21 cellular contexts compared by ENCODE assay signal in the genomic region with DNA sequence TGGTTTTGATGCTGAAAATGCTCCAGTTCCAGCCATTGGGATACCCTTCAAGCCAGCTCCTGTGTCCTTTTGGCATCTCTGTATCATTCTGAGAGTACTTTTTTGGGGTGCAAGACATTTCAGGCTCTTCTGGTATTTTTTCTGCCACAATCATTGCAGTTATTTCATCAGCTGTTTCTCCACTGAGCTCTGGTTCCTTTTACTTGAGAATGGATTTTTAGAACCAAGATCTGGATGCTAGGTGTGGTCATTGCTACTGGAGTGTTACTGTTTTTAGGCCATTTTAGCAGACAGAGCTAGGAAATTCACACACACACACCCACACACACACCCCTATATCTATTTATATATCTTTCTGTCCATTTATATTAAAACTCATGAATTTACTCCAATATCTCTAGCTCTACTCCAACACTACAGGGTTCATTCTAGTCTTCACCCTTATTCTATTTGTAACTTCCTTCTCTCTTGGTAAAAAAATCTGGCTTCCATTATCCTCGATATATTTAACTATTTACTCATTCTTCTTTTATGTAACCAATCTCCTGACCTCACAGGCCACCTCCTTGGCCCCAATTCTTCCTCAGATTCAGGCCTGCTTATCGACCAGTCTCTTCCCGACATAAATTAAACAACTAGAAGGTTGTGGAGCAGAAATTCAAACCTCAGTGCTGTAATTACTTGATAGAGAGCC. TPM values are rescaled to one million over a fixed set of nuclear protein-coding genes. Genes with fewer than 3 reads are reported as not detected.
A peak's percentile ranks its signal among the peaks of the same experiment; 100 is the strongest.
DNase-seq lines count a peak whose midpoint lies in the region; ATAC-seq and TF ChIP-seq lines count a peak whose summit lies in the region.
"Had no signal": no experiment of that assay in that cellular context is flagged by ENCODE, and none has a peak within 500 bp of the region (broad histone marks: within the 10 kb centered on the region; RNA-seq: fewer than 3 reads in every experiment).

No MANE protein-coding gene starts in this region.

- H3K27ac ChIP-seq in right cardiac atrium (ENCODE audit: low read length) (peak overlapping the region; percentile 13), heart right ventricle (peak overlapping the region in 3 of 10 donors; percentile 6 to 36 (median 12)), SK-N-MC (peak overlapping the region; percentile 75), subcutaneous abdominal adipose tissue (ENCODE audit: low read depth, low read length) (peak overlapping the region; percentile 22), suprapubic skin (no peak overlapping the region)

- H3K9me3 ChIP-seq in right cardiac atrium (ENCODE audit: control insufficient read depth, low read length) (no peaks in the 10 kb centered on the region), heart right ventricle (no peaks in the 10 kb centered on the region), SK-N-MC (ENCODE audit: low read depth, low read length) (no peaks in the 10 kb centered on the region), subcutaneous abdominal adipose tissue (ENCODE audit: control insufficient read depth in 5 of 5, low read length in 5 of 5) (no peaks in the 10 kb centered on the region), suprapubic skin (no peaks in the 10 kb centered on the region)
- H3K9me3 ChIP-seq: left lung, upper lobe of left lung had no signal

- H3K4me1 ChIP-seq in right cardiac atrium (ENCODE audit: control insufficient read depth, insufficient read depth, low read length), result peaks cover 12% of the 10 kb centered on the region
- H3K4me1 ChIP-seq in heart right ventricle, result peaks cover 10 to 51% (median 37%) of the 10 kb centered on the region in 9 donors
- H3K4me1 ChIP-seq in subcutaneous abdominal adipose tissue (ENCODE audit: control insufficient read depth in 5 of 5, insufficient read depth in 5 of 5, low read length in 5 of 5), result peaks cover 0 to 29% (median 26%) of the 10 kb centered on the region in 5 donors
- H3K4me1 ChIP-seq in suprapubic skin, result peaks cover 12% of the 10 kb centered on the region

- peaks cover 0 to under 1% (median 0%) of the 10 kb centered on the region in 9 donors for H3K36me3 ChIP-seq in heart right ventricle
- H3K36me3 ChIP-seq in SK-N-MC (ENCODE audit: insufficient read depth, low read length), result no peaks in the 10 kb centered on the region
- peaks cover 0 to 3% (median 2%) of the 10 kb centered on the region in 5 donors for H3K36me3 ChIP-seq in subcutaneous abdominal adipose tissue (ENCODE audit: control insufficient read depth in 5 of 5, insufficient read depth in 5 of 5, low read length in 5 of 5)
- no peaks in the 10 kb centered on the region for H3K36me3 ChIP-seq in suprapubic skin
- H3K36me3 ChIP-seq: left lung, upper lobe of left lung had no signal

- intact Hi-C loops in right cardiac atrium (cut with DNase I) (no loop called here), heart right ventricle (cut with DNase I) (no loop called here)

- H3K4me3 ChIP-seq in right cardiac atrium (ENCODE audit: low read length) (no peak overlapping the region), heart right ventricle (no peak overlapping the region), SK-N-MC (peak overlapping the region; percentile 46), fibroblast of mammary gland (ENCODE audit: control insufficient read depth, low read depth, low read length) (no peak overlapping the region), subcutaneous abdominal adipose tissue (ENCODE audit: low read depth in 1 of 5, low read length in 5 of 5) (no peak overlapping the region), suprapubic skin (no peak overlapping the region)
- H3K4me3 ChIP-seq: left lung, upper lobe of left lung had no signal

- no peak for TF ChIP-seq EP300 in suprapubic skin (IDR thresholded peaks at IDR 0.05)

- TF ChIP-seq CTCF in heart right ventricle (IDR thresholded peaks at IDR 0.05) (no peak), fibroblast of mammary gland (conservative IDR thresholded peaks at IDR 0.05; ENCODE audit: control insufficient read depth, insufficient read depth, low read depth, low read length) (no peak), suprapubic skin (IDR thresholded peaks at IDR 0.05) (no peak)

- ATAC-seq in right cardiac atrium (no peak), heart right ventricle (no peak)
- ATAC-seq: activated CD4-positive, CD25-positive, alpha-beta regulatory T cell treated with anti-CD3 and anti-CD28 coated beads, Interleukin-2, amount 50 U/mL, for 24 hours; left lung; stimulated activated naive B cell treated with anti-CD40 and anti-IgM and Interleukin-4, amounts not matched to agents 10 μg/mL and 1 μg/mL and 100 μg/mL, for 72 hours had no signal

- 44% methylated on average over 3 of the region's 3 CpGs for WGBS in right cardiac atrium
- WGBS in heart right ventricle, 2 donors, result 37 to 50% methylated on average over 3 of the region's 3 CpGs
- whole genome bisulfite sequencing in suprapubic skin, result 39% methylated on average over 3 of the region's 3 CpGs

- no peak for TF ChIP-seq POLR2A in suprapubic skin (IDR thresholded peaks at IDR 0.05)

- H3K9ac ChIP-seq in SK-N-MC (ENCODE audit: insufficient read length) (peak overlapping the region; percentile 5), subcutaneous abdominal adipose tissue (ENCODE audit: low read length in 5 of 5) (no peak overlapping the region)

- DNase-seq in right cardiac atrium, result no peak
- no peak for DNase-seq in heart right ventricle
- DNase-seq in SK-N-MC (ENCODE audit: low read depth, low spot score), result no peak
- peak; percentile 52 for DNase-seq in fibroblast of mammary gland (ENCODE audit: low read depth)
- DNase-seq in foreskin melanocyte, result no peak
- no peak for DNase-seq in iPS-NIHi7 (ENCODE audit: extremely low spot score)
- DNase-seq in suprapubic skin (ENCODE audit: low spot score in 2 of 2), result no peak
- DNase-seq: ACHN; amniotic stem cell; CD4-positive, alpha-beta memory T cell; central memory CD4-positive, alpha-beta T cell; effector CD8-positive, alpha-beta T cell; left lung; nucleus accumbens; retina; SIG-M5; stimulated activated CD4-positive, alpha-beta T cell treated with anti-CD3 and anti-CD28 coated beads, Interleukin-15, amount 100 ng/mL, for 24 hours; stimulated activated naive B cell treated with anti-CD40 and anti-IgM and Interleukin-4, amounts not matched to agents 10 μg/mL and 1 μg/mL and 100 μg/mL, for 72 hours; upper lobe of left lung had no signal

- H3K27me3 ChIP-seq in right cardiac atrium (ENCODE audit: control insufficient read depth, insufficient read depth) (no peaks in the 10 kb centered on the region), heart right ventricle (no peaks in the 10 kb centered on the region), subcutaneous abdominal adipose tissue (ENCODE audit: control insufficient read depth in 5 of 5, insufficient read depth in 4 of 5, low read length in 5 of 5) (no peaks in the 10 kb centered on the region), suprapubic skin (no peaks in the 10 kb centered on the region)
- H3K27me3 ChIP-seq: left lung, upper lobe of left lung had no signal

RNA-seq across cellular contexts. Expression of gene SLC35G2, which starts 17.0 kb away (rescaled TPM):
- total RNA-seq in right cardiac atrium (1 to 10 TPM; 4.3 to 6.5 (median 4.9) TPM), heart right ventricle (1 to 10 TPM; 1.7 to 5.1 (median 2.4) TPM), suprapubic skin (1 to 10 TPM in 3 of 4 donors, under 1 TPM in 1; 0.98 to 3.7 (median 1.1) TPM)
- polyA plus RNA-seq in right cardiac atrium (5.7 TPM), heart right ventricle (1 to 10 TPM; 4.3 to 5.6 TPM)

RNA-seq across cellular contexts. Expression of gene NCK1, which starts 26.0 kb away (rescaled TPM):
- total RNA-seq in right cardiac atrium, result 10 to 100 TPM; 21.2 to 38.9 (median 27.9) TPM
- polyA plus RNA-seq in right cardiac atrium, result 14.0 TPM
- total RNA-seq in heart right ventricle, result 10 to 100 TPM; 17.0 to 31.8 (median 23.0) TPM
- polyA plus RNA-seq in heart right ventricle, result 10 to 100 TPM in 1 of 2 donors, 1 to 10 TPM in 1; 7.6 to 13.6 TPM
- total RNA-seq in suprapubic skin, result 10 to 100 TPM; 38.5 to 46.3 (median 43.7) TPM
